ENCODE assay signal across 8 cellular contexts in the genomic region with DNA sequence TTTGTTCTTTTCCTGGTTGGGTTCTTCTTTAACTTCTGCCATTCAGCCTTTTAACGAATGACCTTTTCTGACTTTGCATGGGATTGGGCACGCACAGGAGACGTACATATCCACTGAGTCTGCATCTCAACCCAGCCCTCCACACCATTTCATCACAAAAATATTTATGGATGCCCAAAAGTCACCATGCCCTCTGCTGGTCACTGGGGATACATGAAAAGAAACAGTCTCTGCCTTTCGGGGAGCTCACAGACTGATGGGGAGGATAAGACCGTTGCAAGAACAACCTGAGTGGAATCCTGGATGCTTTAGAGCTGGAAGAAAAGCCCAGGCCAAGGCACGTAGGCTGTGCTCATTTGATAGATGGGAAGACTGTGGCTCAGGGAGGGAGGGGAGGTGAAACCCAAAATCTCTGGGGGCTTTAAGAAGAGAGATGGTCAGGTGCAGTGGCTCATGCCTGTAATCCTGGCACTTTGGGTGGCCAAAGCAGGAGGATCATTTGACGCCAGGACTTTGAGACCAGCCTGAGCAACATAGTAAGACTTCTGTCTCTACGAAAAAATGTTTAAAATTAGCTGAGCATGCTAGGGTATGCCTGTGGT. TPM values are rescaled to one million over a fixed set of nuclear protein-coding genes. Genes with fewer than 3 reads are reported as not detected.
A peak's percentile ranks its signal among the peaks of the same experiment; 100 is the strongest.
DNase-seq lines count a peak whose midpoint lies in the region; ATAC-seq and TF ChIP-seq lines count a peak whose summit lies in the region.

No MANE protein-coding gene starts in this region.

- no peak overlapping the region for H3K9ac ChIP-seq in mesenchymal stem cell (ENCODE audit: low read length)

- H3K14ac ChIP-seq in mesenchymal stem cell (ENCODE audit: low read length in 2 of 2): no peak overlapping the region

- no peak overlapping the region for H2BK5ac ChIP-seq in mesenchymal stem cell (ENCODE audit: low read depth, low read length, poor library complexity, severe bottlenecking)

- no peak overlapping the region for H3K4me2 ChIP-seq in mesenchymal stem cell (ENCODE audit: low read length, poor library complexity, severe bottlenecking)

- H3K4me1 ChIP-seq in HAP-1 (peaks cover 4% of the 10 kb centered on the region; the same call in 1 of the 2 replicates), mesenchymal stem cell (ENCODE audit: control insufficient read depth, insufficient read depth, low read depth, low read length) (peaks cover 2% of the 10 kb centered on the region)

- no peak overlapping the region for H4K91ac ChIP-seq in mesenchymal stem cell (ENCODE audit: low read length)

- H3K18ac ChIP-seq in mesenchymal stem cell (ENCODE audit: low read depth in 1 of 2, low read length in 2 of 2): no peak overlapping the region

- H2AFZ ChIP-seq in mesenchymal stem cell (ENCODE audit: low read depth, low read length): no peak overlapping the region

- no peaks in the 10 kb centered on the region for H3K36me3 ChIP-seq in HAP-1 (replicated peaks)
- H3K36me3 ChIP-seq in mesenchymal stem cell (ENCODE audit: control insufficient read depth in 1 of 2, insufficient read depth in 2 of 2, low read depth in 1 of 2, low read length in 2 of 2): no peaks in the 10 kb centered on the region

- peak; percentile 18 for DNase-seq in COR-L47 (lab: John Stamatoyannopoulos, UW)
- peak; percentile 41 to 61 for DNase-seq in HAP-1 (ENCODE audit: low spot score in 2 of 2)
- peak; percentile 88 for DNase-seq in RKO (ENCODE audit: low spot score)
- peak; percentile 79 for DNase-seq in choroid plexus epithelial cell (ENCODE audit: low read depth)
- peak; percentile 59 for DNase-seq in mesenchymal stem cell
- no peak for DNase-seq in omental fat pad (ENCODE audit: low spot score)
- no peak for DNase-seq in GM19238 (ENCODE audit: insufficient read length, low spot score)

- no peak overlapping the region for H2BK120ac ChIP-seq in mesenchymal stem cell (ENCODE audit: low read depth, low read length)

- no peaks in the 10 kb centered on the region; the same call in 1 of the 2 replicates for H3K9me3 ChIP-seq in HAP-1
- peaks cover 3% of the 10 kb centered on the region for H3K9me3 ChIP-seq in mesenchymal stem cell (ENCODE audit: control insufficient read depth, low read length)

- H3K4ac ChIP-seq in mesenchymal stem cell (ENCODE audit: low read depth in 1 of 2, low read length in 2 of 2): no peak overlapping the region

- WGBS in mesenchymal stem cell: 42% methylated on average over 8 of the region's 8 CpGs

- in situ Hi-C loops in HAP-1 (cut with MboI; ENCODE audit: low sequenced_read_pairs): no loop called here

- H2AK5ac ChIP-seq in mesenchymal stem cell (ENCODE audit: low read length, severe bottlenecking): no peak overlapping the region

- no peak overlapping the region for H3K23ac ChIP-seq in mesenchymal stem cell (ENCODE audit: low read length in 2 of 2)

- peaks cover 4% of the 10 kb centered on the region for H3K79me1 ChIP-seq in mesenchymal stem cell (replicated peaks; ENCODE audit: low read length, poor library complexity, severe bottlenecking)

- H3K27ac ChIP-seq in mesenchymal stem cell (ENCODE audit: low read length, poor library complexity, severe bottlenecking): no peak overlapping the region

- H2BK15ac ChIP-seq in mesenchymal stem cell (ENCODE audit: low read depth, poor library complexity, severe bottlenecking): no peak overlapping the region

- no peak overlapping the region for H4K8ac ChIP-seq in mesenchymal stem cell (ENCODE audit: low read length)

- TF ChIP-seq CTCF in choroid plexus epithelial cell (conservative IDR thresholded peaks at IDR 0.05; ENCODE audit: low read depth, low read length) (peak; percentile 83), omental fat pad (IDR thresholded peaks at IDR 0.05) (peak in 1 of 3 donors; percentile 68)

- ATAC-seq in GM21576 (IDR thresholded peaks at IDR 0.05; ENCODE audit: unreplicated experiment) (no peak), omental fat pad (ENCODE audit: low FRiP score) (no peak)

- H3K27me3 ChIP-seq in HAP-1 (ENCODE audit: low read depth) (no peaks in the 10 kb centered on the region), mesenchymal stem cell (ENCODE audit: control insufficient read depth in 1 of 2, insufficient read depth in 1 of 2, low read length in 2 of 2) (peaks cover 0 to 3% of the 10 kb centered on the region in 2 experiments)

- H2BK12ac ChIP-seq in mesenchymal stem cell (ENCODE audit: low read length in 2 of 2): no peak overlapping the region

- H3K4me3 ChIP-seq in HAP-1 (no peak overlapping the region), choroid plexus epithelial cell (ENCODE audit: low read depth, low read length) (no peak overlapping the region), mesenchymal stem cell (ENCODE audit: insufficient read depth in 1 of 2, low read depth in 1 of 2, low read length in 2 of 2) (no peak overlapping the region)

RNA-seq across cellular contexts. Expression of a gene that starts 7.9 kb away (rescaled TPM):
- 1,482 TPM for polyA plus RNA-seq in mesenchymal stem cell (2013, experiment 1 of 2)
- polyA plus RNA-seq in mesenchymal stem cell (2013, experiment 2 of 2): 1,482 TPM
- 1,000 to 10,000 TPM in 2 of 4 donors, 100 to 1,000 TPM in 2; 301 to 1,668 (median 935) TPM for total RNA-seq in omental fat pad

RNA-seq across cellular contexts. Expression of a gene that starts 11.2 kb away (rescaled TPM):
- polyA plus RNA-seq in mesenchymal stem cell (2013, experiment 1 of 2): not detected
- polyA plus RNA-seq in mesenchymal stem cell (2013, experiment 2 of 2): 0.18 TPM
- not detected for total RNA-seq in omental fat pad

RNA-seq across cellular contexts. Expression of a gene that starts 25.1 kb away (rescaled TPM):
- polyA plus RNA-seq in mesenchymal stem cell (2013, experiment 1 of 2): 93.8 TPM
- 92.9 TPM for polyA plus RNA-seq in mesenchymal stem cell (2013, experiment 2 of 2)
- 1,000 to 10,000 TPM in 2 of 4 donors, 100 to 1,000 TPM in 2; 386 to 3,925 (median 1,028) TPM for total RNA-seq in omental fat pad

RNA-seq across cellular contexts. Expression of a gene that starts 32.0 kb away (rescaled TPM):
- polyA plus RNA-seq in mesenchymal stem cell (2013, experiment 1 of 2): 0.08 TPM
- polyA plus RNA-seq in mesenchymal stem cell (2013, experiment 2 of 2): not detected
- total RNA-seq in omental fat pad: 100 to 1,000 TPM in 2 of 4 donors, 10 to 100 TPM in 2; 43.1 to 339 (median 186) TPM

RNA-seq across cellular contexts. Expression of a gene that starts 35.6 kb away (rescaled TPM):
- not detected for polyA plus RNA-seq in mesenchymal stem cell (2013, experiment 1 of 2)
- not detected for polyA plus RNA-seq in mesenchymal stem cell (2013, experiment 2 of 2)
- not detected for total RNA-seq in omental fat pad

Comparison
In these comparisons a context has a peak if more than half of its experiments do, and no peak if none do; other contexts are left out.
1. DNase-seq: peak in COR-L47 (single experiment), HAP-1 (2 of 2), RKO (single experiment), choroid plexus epithelial cell (single experiment) and mesenchymal stem cell (single experiment); none in omental fat pad (single experiment) and GM19238 (single experiment).